Comparison of ENCODE assay signal across 8 cellular contexts in the genomic region with DNA sequence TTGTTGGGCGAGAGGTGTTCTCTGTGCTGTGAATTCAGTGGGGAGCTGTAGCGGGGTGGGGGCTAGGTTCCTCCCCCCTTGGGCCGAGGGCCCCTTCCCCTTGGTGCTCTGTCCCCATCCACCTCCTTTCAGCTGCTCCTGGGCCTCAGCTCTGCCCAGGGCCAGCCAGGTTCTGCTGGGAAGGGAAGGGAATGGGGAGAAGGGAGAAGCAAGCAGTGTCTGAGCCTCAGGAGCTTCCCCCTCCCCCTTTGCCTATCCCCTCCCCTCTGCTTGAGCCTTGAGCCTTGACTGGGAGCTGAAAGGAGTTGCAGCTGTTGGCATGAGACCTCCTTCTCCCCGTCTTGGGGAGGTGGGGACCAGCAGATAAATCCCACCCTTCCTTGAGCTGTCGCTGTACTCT. TPM values are rescaled to one million over a fixed set of nuclear protein-coding genes. Genes with fewer than 3 reads are reported as not detected.
DNase-seq lines count a peak whose midpoint lies in the region; ATAC-seq lines count a peak whose summit lies in the region.

No MANE protein-coding gene starts in this region.

- H3K36me3 Mint-ChIP-seq in activated T-cell treated with anti-CD3 and anti-CD28 coated beads, Interleukin-2, amount 50 U/mL, for 72 hours (ENCODE audit: insufficient read depth in 2 of 2), result peaks cover 13 to 29% of the 10 kb centered on the region in 2 donors
- peaks cover 4% of the 10 kb centered on the region for H3K36me3 Mint-ChIP-seq in activated naive CD8-positive, alpha-beta T cell
- peaks cover 8 to 28% (median 13%) of the 10 kb centered on the region in 3 donors for H3K36me3 Mint-ChIP-seq in immature natural killer cell

- ATAC-seq in activated T-cell treated with anti-CD3 and anti-CD28 coated beads, Interleukin-2, amount 50 U/mL, for 72 hours (replicated peaks in 1 of 2), result no peak

- peak overlapping the region; percentile 65 to 86 for H3K4me3 Mint-ChIP-seq in activated T-cell treated with anti-CD3 and anti-CD28 coated beads, Interleukin-2, amount 50 U/mL, for 72 hours
- peak overlapping the region; percentile 82 for H3K4me3 Mint-ChIP-seq in activated naive CD8-positive, alpha-beta T cell
- peak overlapping the region; percentile 82 to 99 (median 97) for H3K4me3 Mint-ChIP-seq in immature natural killer cell

- H3K27ac Mint-ChIP-seq in activated T-cell treated with anti-CD3 and anti-CD28 coated beads, Interleukin-2, amount 50 U/mL, for 72 hours, result no peak overlapping the region
- peak overlapping the region; percentile 86 for H3K27ac Mint-ChIP-seq in activated naive CD8-positive, alpha-beta T cell
- H3K27ac Mint-ChIP-seq in immature natural killer cell, result peak overlapping the region; percentile 69 to 88 (median 82)

- no peaks in the 10 kb centered on the region for H3K27me3 Mint-ChIP-seq in activated T-cell treated with anti-CD3 and anti-CD28 coated beads, Interleukin-2, amount 50 U/mL, for 72 hours (ENCODE audit: low read depth)
- no peaks in the 10 kb centered on the region for H3K27me3 Mint-ChIP-seq in activated naive CD8-positive, alpha-beta T cell
- H3K27me3 Mint-ChIP-seq in immature natural killer cell (ENCODE audit: low read depth in 3 of 3), result peaks cover 0 to 2% (median 0%) of the 10 kb centered on the region in 3 donors

- H3K9me3 Mint-ChIP-seq in activated T-cell treated with anti-CD3 and anti-CD28 coated beads, Interleukin-2, amount 50 U/mL, for 72 hours, result no peaks in the 10 kb centered on the region
- H3K9me3 Mint-ChIP-seq in activated naive CD8-positive, alpha-beta T cell (ENCODE audit: low read depth), result no peaks in the 10 kb centered on the region
- no peaks in the 10 kb centered on the region for H3K9me3 Mint-ChIP-seq in immature natural killer cell

- H3K4me1 Mint-ChIP-seq in activated T-cell treated with anti-CD3 and anti-CD28 coated beads, Interleukin-2, amount 50 U/mL, for 72 hours (ENCODE audit: low read depth), result peaks cover 54% of the 10 kb centered on the region
- peaks cover 40% of the 10 kb centered on the region for H3K4me1 Mint-ChIP-seq in activated naive CD8-positive, alpha-beta T cell (ENCODE audit: low read depth)
- H3K4me1 Mint-ChIP-seq in immature natural killer cell, result peaks cover 38 to 39% of the 10 kb centered on the region in 2 donors

- peak overlapping the region; percentile 31 for H3K27ac ChIP-seq in temporal lobe (ENCODE audit: low read depth, low read length)

- no peak for DNase-seq in activated T-cell treated with anti-CD3 and anti-CD28 coated beads, Interleukin-2, amount 50 U/mL, for 72 hours
- DNase-seq in activated T-cell treated with anti-CD3 and anti-CD28 coated beads for 4 hours (no peak), immature natural killer cell (no peak), HPDE6-E6E7 (ENCODE audit: extremely low spot score) (no peak), superior temporal gyrus (ENCODE audit: extremely low spot score) (no peak), NK-92 (lab: John Stamatoyannopoulos, UW; ENCODE audit: unreplicated experiment) (no peak)

RNA-seq across cellular contexts. Expression of a gene that starts 0.6 kb away (rescaled TPM):
- 10 to 100 TPM; 43.4 to 54.2 TPM for total RNA-seq in activated T-cell treated with anti-CD3 and anti-CD28 coated beads, Interleukin-2, amount 50 U/mL, for 72 hours
- polyA plus RNA-seq in immature natural killer cell, result 10 to 100 TPM; 56.1 to 81.4 (median 78.9) TPM
- 35.9 TPM for total RNA-seq in temporal lobe

RNA-seq across cellular contexts. Expression of a gene that starts 6.8 kb away (rescaled TPM):
- total RNA-seq in activated T-cell treated with anti-CD3 and anti-CD28 coated beads, Interleukin-2, amount 50 U/mL, for 72 hours, result 10 to 100 TPM; 62.5 to 68.9 TPM
- 100 to 1,000 TPM; 123 to 228 (median 143) TPM for polyA plus RNA-seq in immature natural killer cell
- total RNA-seq in temporal lobe, result 97.4 TPM

RNA-seq across cellular contexts. Expression of a gene that starts 7.1 kb away (rescaled TPM):
- 10 to 100 TPM; 42.1 to 53.7 TPM for total RNA-seq in activated T-cell treated with anti-CD3 and anti-CD28 coated beads, Interleukin-2, amount 50 U/mL, for 72 hours
- 100 to 1,000 TPM in 1 of 3 donors, 10 to 100 TPM in 2; 92.4 to 157 (median 97.6) TPM for polyA plus RNA-seq in immature natural killer cell
- 27.5 TPM for total RNA-seq in temporal lobe

RNA-seq across cellular contexts. Expression of a gene that starts 32.8 kb away (rescaled TPM):
- total RNA-seq in activated T-cell treated with anti-CD3 and anti-CD28 coated beads, Interleukin-2, amount 50 U/mL, for 72 hours, result 10 to 100 TPM; 16.8 to 19.7 TPM
- 1 to 10 TPM in 2 of 3 donors, under 1 TPM in 1; 0.90 to 3.4 (median 1.3) TPM for polyA plus RNA-seq in immature natural killer cell
- 12.8 TPM for total RNA-seq in temporal lobe

RNA-seq across cellular contexts. Expression of a gene that starts 36.5 kb away (rescaled TPM):
- total RNA-seq in activated T-cell treated with anti-CD3 and anti-CD28 coated beads, Interleukin-2, amount 50 U/mL, for 72 hours, result 10 to 100 TPM; 51.3 to 60.5 TPM
- polyA plus RNA-seq in immature natural killer cell, result 10 to 100 TPM; 17.1 to 29.9 (median 17.7) TPM
- total RNA-seq in temporal lobe, result 33.9 TPM
